Comparison of ENCODE assay signal across 16 cellular contexts in genomic region chr2:239129147-239129896, GRCh38.
DNase-seq lines count a peak whose midpoint lies in the region; ATAC-seq and TF ChIP-seq lines count a peak whose summit lies in the region.
"Had no signal": no experiment of that assay in that cellular context is flagged by ENCODE, and none has a peak within 500 bp of the region (broad histone marks: within the 10 kb centered on the region; RNA-seq: fewer than 3 reads in every experiment).

No MANE protein-coding gene starts in this region.

- H3K27ac ChIP-seq in dorsolateral prefrontal cortex (peak overlapping the region in 52 of 59 donors; percentile 11 to 98 (median 90)), substantia nigra (ENCODE audit: low read depth, low read length, poor library complexity, severe bottlenecking) (peak overlapping the region; percentile 51), thyroid gland (no peak overlapping the region)
- H3K27ac ChIP-seq in naive thymus-derived CD4-positive, alpha-beta T cell (ENCODE audit: low read depth, low read length), result no peak overlapping the region
- H3K27ac ChIP-seq: BLaER1 treated with 17β-estradiol and CSF1 and Interleukin-3, amounts not matched to agents 10 nM and 100 nM had no signal

- H3K4me1 Mint-ChIP-seq in naive thymus-derived CD4-positive, alpha-beta T cell, result peaks cover 0 to 4% (median 0%) of the 10 kb centered on the region in 7 donors

- no peak for TF ChIP-seq CTCF in dorsolateral prefrontal cortex (IDR thresholded peaks at IDR 0.05 in 54 of 56, conservative IDR thresholded peaks at IDR 0.05 in 2 of 56; ENCODE audit: low read depth in 1 of 56, partially characterized antibody in 56 of 56)
- TF ChIP-seq CTCF in thyroid gland (IDR thresholded peaks at IDR 0.05), result no peak

- peak overlapping the region in 1 of 10 donors; percentile 5 for H3K4me3 Mint-ChIP-seq in naive thymus-derived CD4-positive, alpha-beta T cell

- H3K27ac Mint-ChIP-seq in naive thymus-derived CD4-positive, alpha-beta T cell, result peak overlapping the region in 3 of 9 donors; percentile 55 to 76 (median 65)

- POLR2A ChIA-PET in naive thymus-derived CD4-positive, alpha-beta T cell (lab: Charles Lee), result no interaction called here

- peaks cover 0 to 3% (median 0%) of the 10 kb centered on the region in 11 donors for H3K9me3 Mint-ChIP-seq in naive thymus-derived CD4-positive, alpha-beta T cell

- intact Hi-C loops in Right ventricle myocardium inferior (cut with DNase I) (loop anchor here (5.0 kb wide), 1 partner anchor 268 kb away; no protein-coding TSS in a partner anchor), left cardiac atrium (cut with DNase I) (no loop called here), dorsolateral prefrontal cortex (cut with DNase I) (no loop called here), thyroid gland (cut with DNase I) (no loop called here)
- intact Hi-C loops in naive thymus-derived CD4-positive, alpha-beta T cell (cut with micrococcal nuclease), result no loop called here

- H3K4me3 ChIP-seq in dorsolateral prefrontal cortex, result no peak overlapping the region
- H3K4me3 ChIP-seq in naive thymus-derived CD4-positive, alpha-beta T cell (ENCODE audit: low read length), result no peak overlapping the region
- no peak overlapping the region for H3K4me3 ChIP-seq in thyroid gland (replicated peaks in 1 of 3)
- H3K4me3 ChIP-seq: BLaER1 treated with 17β-estradiol and CSF1 and Interleukin-3, amounts not matched to agents 10 nM and 100 nM had no signal

- no peak for DNase-seq in Right ventricle myocardium inferior (ENCODE audit: missing footprints)
- no peak for DNase-seq in left cardiac atrium
- no peak for DNase-seq in dorsolateral prefrontal cortex
- DNase-seq in naive thymus-derived CD4-positive, alpha-beta T cell, result no peak
- no peak for DNase-seq in substantia nigra (lab: John Stamatoyannopoulos, UW)
- no peak for DNase-seq in thyroid gland
- DNase-seq in HPDE6-E6E7 (ENCODE audit: extremely low spot score), result no peak
- DNase-seq: 8988T, DMS 273 treated with DMSO at 0.1 percent for 48 hours, H7, NCI-H1436, NCI-H2081, NCI-H510A treated with DMSO at 0.1 percent for 48 hours, RPMI8226 had no signal

- ATAC-seq in Right ventricle myocardium inferior (peak; percentile 53), left cardiac atrium (no peak), HG02970 (IDR thresholded peaks at IDR 0.05; ENCODE audit: low FRiP score, unreplicated experiment) (no peak)
- ATAC-seq in naive thymus-derived CD4-positive, alpha-beta T cell, result peak; percentile 14

- H3K9me3 ChIP-seq in naive thymus-derived CD4-positive, alpha-beta T cell (ENCODE audit: control insufficient read depth in 2 of 3, low read length in 3 of 3), result no peaks in the 10 kb centered on the region
- no peaks in the 10 kb centered on the region for H3K9me3 ChIP-seq in thyroid gland

- TF ChIP-seq POLR2A in thyroid gland (IDR thresholded peaks at IDR 0.05), result no peak

- H3K36me3 Mint-ChIP-seq in naive thymus-derived CD4-positive, alpha-beta T cell, result peaks cover 15 to 57% (median 25%) of the 10 kb centered on the region in 5 donors

- no peaks in the 10 kb centered on the region for H3K27me3 Mint-ChIP-seq in naive thymus-derived CD4-positive, alpha-beta T cell

- H3K36me3 ChIP-seq in naive thymus-derived CD4-positive, alpha-beta T cell (ENCODE audit: control insufficient read depth in 2 of 3, insufficient read depth in 3 of 3, low read length in 3 of 3), result peaks cover 8 to 100% (median 13%) of the 10 kb centered on the region in 3 experiments
- H3K36me3 ChIP-seq in thyroid gland, result peaks cover 22 to 32% of the 10 kb centered on the region in 2 donors

- H3K4me1 ChIP-seq in naive thymus-derived CD4-positive, alpha-beta T cell (ENCODE audit: control insufficient read depth in 2 of 2, insufficient read depth in 2 of 2, low read length in 2 of 2), result no peaks in the 10 kb centered on the region
- H3K4me1 ChIP-seq in thyroid gland, result no peaks in the 10 kb centered on the region

- 90 to 92% methylated on average over 7 to 8 of the region's 8 CpGs for WGBS in thyroid gland, 2 donors

- H3K27me3 ChIP-seq in dorsolateral prefrontal cortex (no peaks in the 10 kb centered on the region), thyroid gland (no peaks in the 10 kb centered on the region)
- H3K27me3 ChIP-seq in naive thymus-derived CD4-positive, alpha-beta T cell (ENCODE audit: control insufficient read depth in 2 of 2, insufficient read depth in 2 of 2, low read length in 2 of 2), result no peaks in the 10 kb centered on the region

- CTCF ChIA-PET in naive thymus-derived CD4-positive, alpha-beta T cell (lab: Charles Lee), result no interaction called here

Comparison
In these comparisons a context has a peak if more than half of its experiments do, and no peak if none do; other contexts are left out.
1. ATAC-seq: peak in Right ventricle myocardium inferior (single experiment) and naive thymus-derived CD4-positive, alpha-beta T cell (single experiment); none in left cardiac atrium (0 of 2) and HG02970 (single experiment).
2. H3K27ac ChIP-seq: peak in dorsolateral prefrontal cortex (52 of 59) and substantia nigra (single experiment); none in naive thymus-derived CD4-positive, alpha-beta T cell (single experiment) and thyroid gland (0 of 3).